17 cellular contexts compared by ENCODE assay signal in the genomic region with DNA sequence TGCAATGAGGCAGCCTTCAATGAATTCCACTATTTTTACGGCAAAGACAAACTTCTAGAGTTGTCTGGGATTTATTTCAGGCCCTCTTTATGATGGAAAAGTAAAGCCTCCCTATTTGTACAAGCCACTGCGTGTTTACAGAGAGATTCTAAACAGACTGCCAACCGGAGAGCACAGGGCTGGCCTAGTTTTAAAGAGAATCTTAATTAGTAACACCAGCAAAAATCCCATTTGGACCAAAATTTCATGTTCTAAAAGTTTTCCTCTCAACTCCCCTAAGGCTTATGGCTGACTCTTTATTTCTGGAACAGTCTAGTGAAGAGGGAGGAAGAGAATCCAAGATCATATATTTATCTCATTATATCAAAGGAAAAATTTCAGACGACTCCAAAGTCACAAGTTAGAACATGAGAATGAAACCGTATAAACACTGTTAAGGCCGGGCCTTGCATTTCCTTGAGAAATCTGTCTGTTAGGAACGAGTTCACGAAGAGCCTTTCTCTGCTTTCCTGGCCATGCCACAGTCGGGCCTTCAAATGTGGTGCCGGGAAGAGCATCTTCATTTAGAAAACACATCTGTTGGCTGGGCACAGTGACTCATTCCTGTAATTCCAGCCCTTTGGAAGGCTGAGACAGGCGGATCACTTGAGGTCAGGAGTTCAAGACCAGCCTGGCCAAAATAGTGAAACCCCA.
A peak's percentile ranks its signal among the peaks of the same experiment; 100 is the strongest.
DNase-seq lines count a peak whose midpoint lies in the region; ATAC-seq, FAIRE-seq and TF ChIP-seq lines count a peak whose summit lies in the region.
"Had no signal": no experiment of that assay in that cellular context is flagged by ENCODE, and none has a peak within 500 bp of the region (broad histone marks: within the 10 kb centered on the region; RNA-seq: fewer than 3 reads in every experiment).

No MANE protein-coding gene starts in this region.

- peaks cover 9% of the 10 kb centered on the region for H3K4me1 Mint-ChIP-seq in neural progenitor cell
- H3K4me1 Mint-ChIP-seq: CD4-positive, alpha-beta memory T cell had no signal

- H3K27me3 ChIP-seq in gastroesophageal sphincter (no peaks in the 10 kb centered on the region), neural progenitor cell (no peaks in the 10 kb centered on the region), uterus (no peaks in the 10 kb centered on the region), HepG2 (ENCODE audit: control insufficient read depth in 1 of 2, insufficient read depth in 2 of 2, low read length in 2 of 2) (peaks cover 0 to 5% of the 10 kb centered on the region in 2 experiments; a peak in 1 of 5 replicates)
- H3K27me3 ChIP-seq: BE2C had no signal

- H3K27ac ChIP-seq in VCaP, result peak overlapping the region; percentile 54
- H3K27ac ChIP-seq in gastroesophageal sphincter, result peak overlapping the region in 1 of 4 donors; percentile 28
- H3K27ac ChIP-seq in neural progenitor cell, result no peak overlapping the region
- peak overlapping the region; percentile 59 to 67 for H3K27ac ChIP-seq in uterus
- H3K27ac ChIP-seq in HepG2 (ENCODE audit: extremely low read length, insufficient read depth, low read length), result no peak overlapping the region
- H3K27ac ChIP-seq: GM23248 had no signal

- TF ChIP-seq CTCF in VCaP (conservative IDR thresholded peaks at IDR 0.05), result no peak
- no peak for TF ChIP-seq CTCF in gastroesophageal sphincter (IDR thresholded peaks at IDR 0.05)
- TF ChIP-seq CTCF in neural progenitor cell (IDR thresholded peaks at IDR 0.05), result no peak
- no peak for TF ChIP-seq CTCF in uterus (IDR thresholded peaks at IDR 0.05)
- no peak for TF ChIP-seq CTCF in HepG2 (CRISPR knock-in tag; IDR thresholded peaks at IDR 0.05)

- H3K4me3 ChIP-seq in gastroesophageal sphincter, result no peak overlapping the region
- no peak overlapping the region for H3K4me3 ChIP-seq in neural progenitor cell
- H3K4me3 ChIP-seq in uterus, result no peak overlapping the region
- no peak overlapping the region for H3K4me3 ChIP-seq in HepG2 (replicated peaks in 1 of 3; ENCODE audit: insufficient read depth in 1 of 3, low read depth in 2 of 3, low read length in 3 of 3)
- H3K4me3 ChIP-seq: GM23248, K562 had no signal

- H3K36me3 Mint-ChIP-seq in neural progenitor cell, result peaks cover 2% of the 10 kb centered on the region
- H3K36me3 Mint-ChIP-seq: CD4-positive, alpha-beta memory T cell had no signal

- 48 to 53% methylated on average over 10 to 11 of the region's 11 CpGs for WGBS in gastroesophageal sphincter (ENCODE audit: low coverage in 1 of 2), 2 donors
- WGBS in HepG2 (ENCODE audit: low lambda C conversion rate), result 50% methylated on average over 11 of the region's 11 CpGs

- H3K36me3 ChIP-seq in gastroesophageal sphincter (no peaks in the 10 kb centered on the region), neural progenitor cell (no peaks in the 10 kb centered on the region), uterus (no peaks in the 10 kb centered on the region), HepG2 (replicated peaks in 1 of 2; ENCODE audit: control insufficient read depth in 1 of 2, insufficient read depth in 2 of 2, low read length in 2 of 2) (no peaks in the 10 kb centered on the region)
- H3K36me3 ChIP-seq: BE2C had no signal

- H3K9me3 Mint-ChIP-seq in neural progenitor cell, result peaks cover 38% of the 10 kb centered on the region

- H4K20me1 ChIP-seq in neural progenitor cell (ENCODE audit: low read depth) (no peaks in the 10 kb centered on the region), HepG2 (ENCODE audit: insufficient read depth, low read length) (no peaks in the 10 kb centered on the region)

- TF ChIP-seq POLR2A in gastroesophageal sphincter (IDR thresholded peaks at IDR 0.05) (no peak), uterus (IDR thresholded peaks at IDR 0.05) (no peak), HepG2 (IDR thresholded peaks at IDR 0.05; ENCODE audit: insufficient read depth in 1 of 2, low read depth in 2 of 2, low read length in 2 of 2) (no peak)

- peak overlapping the region; percentile 45 for H2AFZ ChIP-seq in neural progenitor cell (replicated peaks)
- no peak overlapping the region for H2AFZ ChIP-seq in HepG2 (ENCODE audit: low read length)
- H2AFZ ChIP-seq: GM23248 had no signal

- DNase-seq in neural progenitor cell (ENCODE audit: low spot score), result no peak
- no peak for DNase-seq in uterus
- no peak for DNase-seq in activated CD8-positive, alpha-beta memory T cell treated with anti-CD3 and anti-CD28 coated beads, Interleukin-2, amount 50 U/mL, for 48 hours
- no peak for DNase-seq in NCI-H345 treated with DMSO at 0.1 percent for 48 hours (lab: John Stamatoyannopoulos, UW; ENCODE audit: unreplicated experiment)
- DNase-seq in HepG2 (ENCODE audit: low spot score), result no peak
- DNase-seq: BE2C; CD4-positive, alpha-beta memory T cell; GF-D8; GM23248; NCI-H1092; NCI-H1694; NCI-H345; NCI-H69 had no signal

- H3K79me2 ChIP-seq in neural progenitor cell (ENCODE audit: low read depth) (no peaks in the 10 kb centered on the region), HepG2 (ENCODE audit: insufficient read depth, low read length) (no peaks in the 10 kb centered on the region)

- peak overlapping the region; percentile 44 for H3K27ac Mint-ChIP-seq in neural progenitor cell
- H3K27ac Mint-ChIP-seq: CD4-positive, alpha-beta memory T cell had no signal

- FAIRE-seq in HepG2 (lab: Jason Lieb, UNC), result no peak
- FAIRE-seq: D721Med, K562 had no signal

- H3F3A ChIP-seq in neural progenitor cell (ENCODE audit: low read depth), result no peaks in the 10 kb centered on the region

- no peaks in the 10 kb centered on the region for H3K27me3 Mint-ChIP-seq in neural progenitor cell (ENCODE audit: insufficient read depth, low read depth)
- H3K27me3 Mint-ChIP-seq: CD4-positive, alpha-beta memory T cell had no signal

- no peak overlapping the region for H3K4me3 Mint-ChIP-seq in neural progenitor cell
- H3K4me3 Mint-ChIP-seq: CD4-positive, alpha-beta memory T cell had no signal

- peaks cover 0 to 11% (median 0%) of the 10 kb centered on the region in 3 donors for H3K4me1 ChIP-seq in gastroesophageal sphincter
- no peaks in the 10 kb centered on the region for H3K4me1 ChIP-seq in neural progenitor cell
- no peaks in the 10 kb centered on the region for H3K4me1 ChIP-seq in uterus
- H3K4me1 ChIP-seq in HepG2 (ENCODE audit: insufficient read depth, low read length), result 0 out of 2 replicates have a peak, but pooled peaks cover 8% of the 10 kb centered on the region
- H3K4me1 ChIP-seq: BE2C had no signal

- in situ Hi-C loops in HepG2 (cut with HindIII; ENCODE audit: extremely low pct_ligation_motif_present, low pct_unique_long_range_greater_than_20kb), result no loop called here

- CTCF ChIA-PET in HepG2 (lab: Yijun Ruan, JAX; ENCODE audit: low intra/inter-chr PET ratio, low total read pairs), result no interaction called here

- intact Hi-C loops in uterus (cut with DNase I; ENCODE audit: low total_unique reads), result no loop called here
- intact Hi-C loops in HepG2 (cut with micrococcal nuclease; ENCODE audit: unreplicated experiment), result no loop called here

- BruUV-seq in HepG2 (replicated peaks; lab: Mats Ljungman, UMichigan), result no TSS peak

- TF ChIP-seq EP300 in gastroesophageal sphincter (IDR thresholded peaks at IDR 0.05), result no peak
- no peak for TF ChIP-seq EP300 in HepG2 (IDR thresholded peaks at IDR 0.05; ENCODE audit: low read depth in 2 of 2, low read length in 2 of 2)
- no peak for TF ChIP-seq EP300 in HepG2 (CRISPR knock-in tag; IDR thresholded peaks at IDR 0.05; ENCODE audit: borderline replicate concordance)

- peaks cover 0 to 20% (median 0%) of the 10 kb centered on the region in 3 donors for H3K9me3 ChIP-seq in gastroesophageal sphincter
- peaks cover 11% of the 10 kb centered on the region for H3K9me3 ChIP-seq in neural progenitor cell (ENCODE audit: low read depth)
- H3K9me3 ChIP-seq in uterus, result peaks cover 0 to 5% of the 10 kb centered on the region in 2 donors
- H3K9me3 ChIP-seq in HepG2 (ENCODE audit: low read length), result peaks cover 7% of the 10 kb centered on the region; the same call in 1 of the 2 replicates
- H3K9me3 ChIP-seq: BE2C had no signal

- H3K4me2 ChIP-seq in neural progenitor cell (no peak overlapping the region), HepG2 (ENCODE audit: low read depth, low read length) (no peak overlapping the region)

- POLR2A ChIA-PET in HepG2 (lab: Yijun Ruan, JAX), result no interaction called here

- ATAC-seq in gastroesophageal sphincter (peak; percentile 46), HepG2 (no peak)
- ATAC-seq: K562 had no signal

- TF ChIP-seq RAD21 in HepG2 (CRISPR knock-in tag; IDR thresholded peaks at IDR 0.05), result no peak

- H3K9ac ChIP-seq in neural progenitor cell (no peak overlapping the region), HepG2 (ENCODE audit: insufficient read depth, low read depth, low read length) (no peak overlapping the region)
- H3K9ac ChIP-seq: GM23248 had no signal

TF ChIP-seq in HepG2, 621 proteins besides CTCF, POLR2A, EP300 and RAD21:
- TF ChIP-seq SP2 (CRISPR knock-in tag; IDR thresholded peaks at IDR 0.05) (no peak), ZNF383 (CRISPR knock-in tag; IDR thresholded peaks at IDR 0.05; ENCODE audit: borderline replicate concordance) (no peak)

Comparison
In these comparisons a context has a peak if more than half of its experiments do, and no peak if none do; other contexts are left out.
1. H3K27ac ChIP-seq: peak in VCaP (single experiment) and uterus (2 of 2); none in neural progenitor cell (single experiment) and HepG2 (single experiment).